Comparison of ENCODE assay signal across 1 cellular context in the genomic region with DNA sequence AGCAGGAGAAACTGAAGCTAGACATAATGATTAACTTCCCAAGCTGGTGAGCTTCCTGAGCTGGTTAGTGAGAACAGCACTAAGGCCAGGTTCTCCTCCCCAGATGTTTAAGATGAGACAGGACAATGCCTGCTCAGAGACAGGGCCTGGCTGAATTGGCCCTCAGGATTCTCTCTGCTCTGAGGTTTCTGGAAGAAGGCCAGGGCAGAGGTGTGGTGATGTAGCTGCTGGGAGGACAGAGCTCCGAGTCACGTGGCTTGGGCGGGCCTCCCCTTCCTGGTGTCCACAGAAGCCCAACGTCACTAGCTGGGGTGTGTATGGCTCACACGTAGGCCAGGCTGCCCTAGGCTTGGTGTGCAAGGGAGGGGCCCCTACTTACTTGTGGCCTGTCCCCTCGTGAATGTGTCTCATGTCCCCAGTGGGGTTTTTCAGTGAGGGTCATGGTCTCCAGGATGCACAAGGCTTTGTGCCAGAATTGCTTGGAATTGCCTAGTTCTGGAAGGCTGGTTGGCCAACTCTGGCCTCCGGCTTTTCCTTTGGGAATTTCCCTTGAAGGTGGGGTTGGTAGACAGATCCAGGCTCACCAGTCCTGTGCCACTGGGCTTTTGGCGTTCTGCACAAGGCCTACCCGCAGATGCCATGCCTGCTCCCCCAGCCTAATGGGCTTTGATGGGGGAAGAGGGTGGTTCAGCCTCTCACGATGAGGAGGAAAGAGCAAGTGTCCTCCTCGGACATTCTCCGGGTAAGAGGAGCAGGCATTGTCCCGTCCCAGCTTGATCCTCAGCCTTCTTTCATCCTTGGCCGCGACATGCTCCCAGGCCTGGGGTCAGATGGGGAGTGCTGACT.
A peak's percentile ranks its signal among the peaks of the same experiment; 100 is the strongest.
TF ChIP-seq lines count a peak whose summit lies in the region.

No MANE protein-coding gene starts in this region.

TF ChIP-seq in HepG2, 621 proteins besides CTCF, POLR2A, EP300 and RAD21 (continued from another document and continues in another):
- TF ChIP-seq, protein P1, sequence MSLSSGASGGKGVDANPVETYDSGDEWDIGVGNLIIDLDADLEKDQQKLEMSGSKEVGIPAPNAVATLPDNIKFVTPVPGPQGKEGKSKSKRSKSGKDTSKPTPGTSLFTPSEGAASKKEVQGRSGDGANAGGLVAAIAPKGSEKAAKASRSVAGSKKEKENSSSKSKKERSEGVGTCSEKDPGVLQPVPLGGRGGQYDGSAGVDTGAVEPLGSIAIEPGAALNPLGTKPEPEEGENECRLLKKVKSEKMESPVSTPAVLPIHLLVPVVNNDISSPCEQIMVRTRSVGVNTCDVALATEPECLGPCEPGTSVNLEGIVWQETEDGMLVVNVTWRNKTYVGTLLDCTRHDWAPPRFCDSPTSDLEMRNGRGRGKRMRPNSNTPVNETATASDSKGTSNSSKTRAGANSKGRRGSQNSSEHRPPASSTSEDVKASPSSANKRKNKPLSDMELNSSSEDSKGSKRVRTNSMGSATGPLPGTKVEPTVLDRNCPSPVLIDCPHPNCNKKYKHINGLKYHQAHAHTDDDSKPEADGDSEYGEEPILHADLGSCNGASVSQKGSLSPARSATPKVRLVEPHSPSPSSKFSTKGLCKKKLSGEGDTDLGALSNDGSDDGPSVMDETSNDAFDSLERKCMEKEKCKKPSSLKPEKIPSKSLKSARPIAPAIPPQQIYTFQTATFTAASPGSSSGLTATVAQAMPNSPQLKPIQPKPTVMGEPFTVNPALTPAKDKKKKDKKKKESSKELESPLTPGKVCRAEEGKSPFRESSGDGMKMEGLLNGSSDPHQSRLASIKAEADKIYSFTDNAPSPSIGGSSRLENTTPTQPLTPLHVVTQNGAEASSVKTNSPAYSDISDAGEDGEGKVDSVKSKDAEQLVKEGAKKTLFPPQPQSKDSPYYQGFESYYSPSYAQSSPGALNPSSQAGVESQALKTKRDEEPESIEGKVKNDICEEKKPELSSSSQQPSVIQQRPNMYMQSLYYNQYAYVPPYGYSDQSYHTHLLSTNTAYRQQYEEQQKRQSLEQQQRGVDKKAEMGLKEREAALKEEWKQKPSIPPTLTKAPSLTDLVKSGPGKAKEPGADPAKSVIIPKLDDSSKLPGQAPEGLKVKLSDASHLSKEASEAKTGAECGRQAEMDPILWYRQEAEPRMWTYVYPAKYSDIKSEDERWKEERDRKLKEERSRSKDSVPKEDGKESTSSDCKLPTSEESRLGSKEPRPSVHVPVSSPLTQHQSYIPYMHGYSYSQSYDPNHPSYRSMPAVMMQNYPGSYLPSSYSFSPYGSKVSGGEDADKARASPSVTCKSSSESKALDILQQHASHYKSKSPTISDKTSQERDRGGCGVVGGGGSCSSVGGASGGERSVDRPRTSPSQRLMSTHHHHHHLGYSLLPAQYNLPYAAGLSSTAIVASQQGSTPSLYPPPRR (CRISPR knock-in tag; IDR thresholded peaks at IDR 0.05; ENCODE audit: borderline replicate concordance) = peak; percentile 28; the same call in 1 of the 2 replicates
- TF ChIP-seq ARNT2 (CRISPR knock-in tag; IDR thresholded peaks at IDR 0.05; ENCODE audit: low read depth) = no peak
- no peak for TF ChIP-seq FIP1L1 (IDR thresholded peaks at IDR 0.05; ENCODE audit: borderline replicate concordance, insufficient read depth, low read depth, low read length)
- TF ChIP-seq BORCS8-MEF2B (CRISPR knock-in tag; IDR thresholded peaks at IDR 0.05) = peak; percentile 70; the same call in 1 of the 2 replicates
- no peak for TF ChIP-seq XBP1 (CRISPR knock-in tag; IDR thresholded peaks at IDR 0.05)
- no peak for TF ChIP-seq NCOR1 (IDR thresholded peaks at IDR 0.05; ENCODE audit: borderline replicate concordance, low read length)
- no peak for TF ChIP-seq SOX13 (IDR thresholded peaks at IDR 0.05)
- 0 out of 4 replicates have a peak, but pooled peaks of 1 of the 2 experiments have one; percentile 5 for TF ChIP-seq SOX13 (CRISPR knock-in tag; conservative IDR thresholded peaks at IDR 0.05 in 1 of 2, IDR thresholded peaks at IDR 0.05 in 1 of 2)
- no peak for TF ChIP-seq POGZ (CRISPR knock-in tag; IDR thresholded peaks at IDR 0.05)
- TF ChIP-seq ZNF12 (CRISPR knock-in tag; IDR thresholded peaks at IDR 0.05) = 0 out of 2 replicates have a peak, but pooled peaks have one; percentile 23
- TF ChIP-seq CHD4 (IDR thresholded peaks at IDR 0.05; ENCODE audit: borderline replicate concordance, low read length) = peak; percentile 47; the same call in 1 of the 2 replicates
- no peak for TF ChIP-seq CCAR2 (optimal IDR thresholded peaks at IDR 0.05; ENCODE audit: low read depth, low read length)
- no peak for TF ChIP-seq REL (CRISPR knock-in tag; conservative IDR thresholded peaks at IDR 0.05)
- no peak for TF ChIP-seq ZNF10 (CRISPR knock-in tag; IDR thresholded peaks at IDR 0.05; ENCODE audit: borderline replicate concordance, low read depth)
- 0 out of 3 replicates have a peak, but pooled peaks have one; percentile 10 for TF ChIP-seq MXI1 (IDR thresholded peaks at IDR 0.05; ENCODE audit: borderline replicate concordance, low read depth, low read length)
- TF ChIP-seq SATB2 (CRISPR knock-in tag; IDR thresholded peaks at IDR 0.05) = no peak
- no peak for TF ChIP-seq HCFC1 (IDR thresholded peaks at IDR 0.05; ENCODE audit: low read depth, low read length)
- 0 out of 2 replicates have a peak, but pooled peaks have one; percentile 26 for TF ChIP-seq DRAP1 (CRISPR knock-in tag; IDR thresholded peaks at IDR 0.05)
- TF ChIP-seq ZNF619 (CRISPR knock-in tag; IDR thresholded peaks at IDR 0.05) = no peak
- TF ChIP-seq, protein P2, sequence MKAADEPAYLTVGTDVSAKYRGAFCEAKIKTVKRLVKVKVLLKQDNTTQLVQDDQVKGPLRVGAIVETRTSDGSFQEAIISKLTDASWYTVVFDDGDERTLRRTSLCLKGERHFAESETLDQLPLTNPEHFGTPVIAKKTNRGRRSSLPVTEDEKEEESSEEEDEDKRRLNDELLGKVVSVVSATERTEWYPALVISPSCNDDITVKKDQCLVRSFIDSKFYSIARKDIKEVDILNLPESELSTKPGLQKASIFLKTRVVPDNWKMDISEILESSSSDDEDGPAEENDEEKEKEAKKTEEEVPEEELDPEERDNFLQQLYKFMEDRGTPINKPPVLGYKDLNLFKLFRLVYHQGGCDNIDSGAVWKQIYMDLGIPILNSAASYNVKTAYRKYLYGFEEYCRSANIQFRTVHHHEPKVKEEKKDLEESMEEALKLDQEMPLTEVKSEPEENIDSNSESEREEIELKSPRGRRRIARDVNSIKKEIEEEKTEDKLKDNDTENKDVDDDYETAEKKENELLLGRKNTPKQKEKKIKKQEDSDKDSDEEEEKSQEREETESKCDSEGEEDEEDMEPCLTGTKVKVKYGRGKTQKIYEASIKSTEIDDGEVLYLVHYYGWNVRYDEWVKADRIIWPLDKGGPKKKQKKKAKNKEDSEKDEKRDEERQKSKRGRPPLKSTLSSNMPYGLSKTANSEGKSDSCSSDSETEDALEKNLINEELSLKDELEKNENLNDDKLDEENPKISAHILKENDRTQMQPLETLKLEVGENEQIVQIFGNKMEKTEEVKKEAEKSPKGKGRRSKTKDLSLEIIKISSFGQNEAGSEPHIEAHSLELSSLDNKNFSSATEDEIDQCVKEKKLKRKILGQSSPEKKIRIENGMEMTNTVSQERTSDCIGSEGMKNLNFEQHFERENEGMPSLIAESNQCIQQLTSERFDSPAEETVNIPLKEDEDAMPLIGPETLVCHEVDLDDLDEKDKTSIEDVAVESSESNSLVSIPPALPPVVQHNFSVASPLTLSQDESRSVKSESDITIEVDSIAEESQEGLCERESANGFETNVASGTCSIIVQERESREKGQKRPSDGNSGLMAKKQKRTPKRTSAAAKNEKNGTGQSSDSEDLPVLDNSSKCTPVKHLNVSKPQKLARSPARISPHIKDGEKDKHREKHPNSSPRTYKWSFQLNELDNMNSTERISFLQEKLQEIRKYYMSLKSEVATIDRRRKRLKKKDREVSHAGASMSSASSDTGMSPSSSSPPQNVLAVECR (CRISPR knock-in tag; IDR thresholded peaks at IDR 0.05; ENCODE audit: borderline replicate concordance) = no peak; the same call in 1 of the 2 replicates
- no peak for TF ChIP-seq RORA (CRISPR knock-in tag; IDR thresholded peaks at IDR 0.05)
- TF ChIP-seq ZNF431 (CRISPR knock-in tag; IDR thresholded peaks at IDR 0.05; ENCODE audit: borderline replicate concordance, low read depth) = no peak
- peak; percentile 52; the same call in 1 of the 2 replicates for TF ChIP-seq ARID2 (CRISPR knock-in tag; IDR thresholded peaks at IDR 0.05; ENCODE audit: borderline replicate concordance)
- 0 out of 2 replicates have a peak, but pooled peaks have one; percentile 8 for TF ChIP-seq KDM5B (CRISPR knock-in tag; IDR thresholded peaks at IDR 0.05; ENCODE audit: borderline replicate concordance)
- no peak for TF ChIP-seq ZNF878 (CRISPR knock-in tag; IDR thresholded peaks at IDR 0.05)
- TF ChIP-seq, protein P3, sequence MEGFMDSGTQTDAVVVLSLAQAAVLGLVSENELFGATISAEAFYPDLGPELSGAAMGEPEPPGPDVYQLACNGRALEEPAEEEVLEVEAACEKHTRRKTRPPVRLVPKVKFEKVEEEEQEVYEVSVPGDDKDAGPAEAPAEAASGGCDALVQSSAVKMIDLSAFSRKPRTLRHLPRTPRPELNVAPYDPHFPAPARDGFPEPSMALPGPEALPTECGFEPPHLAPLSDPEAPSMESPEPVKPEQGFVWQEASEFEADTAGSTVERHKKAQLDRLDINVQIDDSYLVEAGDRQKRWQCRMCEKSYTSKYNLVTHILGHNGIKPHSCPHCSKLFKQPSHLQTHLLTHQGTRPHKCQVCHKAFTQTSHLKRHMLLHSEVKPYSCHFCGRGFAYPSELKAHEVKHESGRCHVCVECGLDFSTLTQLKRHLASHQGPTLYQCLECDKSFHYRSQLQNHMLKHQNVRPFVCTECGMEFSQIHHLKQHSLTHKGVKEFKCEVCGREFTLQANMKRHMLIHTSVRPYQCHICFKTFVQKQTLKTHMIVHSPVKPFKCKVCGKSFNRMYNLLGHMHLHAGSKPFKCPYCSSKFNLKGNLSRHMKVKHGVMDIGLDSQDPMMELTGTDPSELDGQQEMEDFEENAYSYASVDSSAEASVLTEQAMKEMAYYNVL (CRISPR knock-in tag; IDR thresholded peaks at IDR 0.05; ENCODE audit: borderline replicate concordance) = peak; percentile 0; the same call in 1 of the 2 replicates
- TF ChIP-seq ZNF660 (CRISPR knock-in tag; IDR thresholded peaks at IDR 0.05; ENCODE audit: borderline replicate concordance, low read depth) = no peak
- TF ChIP-seq, protein P4, sequence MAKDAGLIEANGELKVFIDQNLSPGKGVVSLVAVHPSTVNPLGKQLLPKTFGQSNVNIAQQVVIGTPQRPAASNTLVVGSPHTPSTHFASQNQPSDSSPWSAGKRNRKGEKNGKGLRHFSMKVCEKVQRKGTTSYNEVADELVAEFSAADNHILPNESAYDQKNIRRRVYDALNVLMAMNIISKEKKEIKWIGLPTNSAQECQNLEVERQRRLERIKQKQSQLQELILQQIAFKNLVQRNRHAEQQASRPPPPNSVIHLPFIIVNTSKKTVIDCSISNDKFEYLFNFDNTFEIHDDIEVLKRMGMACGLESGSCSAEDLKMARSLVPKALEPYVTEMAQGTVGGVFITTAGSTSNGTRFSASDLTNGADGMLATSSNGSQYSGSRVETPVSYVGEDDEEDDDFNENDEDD (CRISPR knock-in tag; IDR thresholded peaks at IDR 0.05; ENCODE audit: borderline replicate concordance) = 0 out of 2 replicates have a peak, but pooled peaks have one; percentile 35
- TF ChIP-seq KDM3A (CRISPR knock-in tag; IDR thresholded peaks at IDR 0.05; ENCODE audit: low read depth) = no peak
- TF ChIP-seq STAT5B (CRISPR knock-in tag; IDR thresholded peaks at IDR 0.05) = no peak
- no peak for TF ChIP-seq SCMH1 (CRISPR knock-in tag; IDR thresholded peaks at IDR 0.05; ENCODE audit: borderline replicate concordance)
- no peak for TF ChIP-seq HNRNPH1 (optimal IDR thresholded peaks at IDR 0.05; ENCODE audit: low read depth, low read length)
- 0 out of 2 replicates have a peak, but pooled peaks have one; percentile 11 for TF ChIP-seq CBX5 (CRISPR knock-in tag; IDR thresholded peaks at IDR 0.05; ENCODE audit: borderline replicate concordance)
- no peak for TF ChIP-seq SUZ12 (IDR thresholded peaks at IDR 0.05; ENCODE audit: low read depth, low read length)
- TF ChIP-seq, protein P5, sequence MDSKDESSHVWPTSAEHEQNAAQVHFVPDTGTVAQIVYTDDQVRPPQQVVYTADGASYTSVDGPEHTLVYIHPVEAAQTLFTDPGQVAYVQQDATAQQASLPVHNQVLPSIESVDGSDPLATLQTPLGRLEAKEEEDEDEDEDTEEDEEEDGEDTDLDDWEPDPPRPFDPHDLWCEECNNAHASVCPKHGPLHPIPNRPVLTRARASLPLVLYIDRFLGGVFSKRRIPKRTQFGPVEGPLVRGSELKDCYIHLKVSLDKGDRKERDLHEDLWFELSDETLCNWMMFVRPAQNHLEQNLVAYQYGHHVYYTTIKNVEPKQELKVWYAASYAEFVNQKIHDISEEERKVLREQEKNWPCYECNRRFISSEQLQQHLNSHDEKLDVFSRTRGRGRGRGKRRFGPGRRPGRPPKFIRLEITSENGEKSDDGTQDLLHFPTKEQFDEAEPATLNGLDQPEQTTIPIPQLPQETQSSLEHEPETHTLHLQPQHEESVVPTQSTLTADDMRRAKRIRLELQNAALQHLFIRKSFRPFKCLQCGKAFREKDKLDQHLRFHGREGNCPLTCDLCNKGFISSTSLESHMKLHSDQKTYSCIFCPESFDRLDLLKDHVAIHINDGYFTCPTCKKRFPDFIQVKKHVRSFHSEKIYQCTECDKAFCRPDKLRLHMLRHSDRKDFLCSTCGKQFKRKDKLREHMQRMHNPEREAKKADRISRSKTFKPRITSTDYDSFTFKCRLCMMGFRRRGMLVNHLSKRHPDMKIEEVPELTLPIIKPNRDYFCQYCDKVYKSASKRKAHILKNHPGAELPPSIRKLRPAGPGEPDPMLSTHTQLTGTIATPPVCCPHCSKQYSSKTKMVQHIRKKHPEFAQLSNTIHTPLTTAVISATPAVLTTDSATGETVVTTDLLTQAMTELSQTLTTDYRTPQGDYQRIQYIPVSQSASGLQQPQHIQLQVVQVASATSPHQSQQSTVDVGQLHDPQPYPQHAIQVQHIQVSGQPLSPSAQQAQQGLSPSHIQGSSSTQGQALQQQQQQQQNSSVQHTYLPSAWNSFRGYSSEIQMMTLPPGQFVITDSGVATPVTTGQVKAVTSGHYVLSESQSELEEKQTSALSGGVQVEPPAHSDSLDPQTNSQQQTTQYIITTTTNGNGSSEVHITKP (CRISPR knock-in tag; IDR thresholded peaks at IDR 0.05; ENCODE audit: low read depth) = no peak
- no peak for TF ChIP-seq THAP11 (CRISPR knock-in tag; IDR thresholded peaks at IDR 0.05)
- 0 out of 2 replicates have a peak, but pooled peaks have one; percentile 67 for TF ChIP-seq ZNF225 (CRISPR knock-in tag; IDR thresholded peaks at IDR 0.05)
- TF ChIP-seq EZH2 (conservative IDR thresholded peaks at IDR 0.05; ENCODE audit: low read depth, low read length) = no peak
- TF ChIP-seq ZSCAN30 (CRISPR knock-in tag; IDR thresholded peaks at IDR 0.05) = no peak
- no peak for TF ChIP-seq KDM6A (CRISPR knock-in tag; IDR thresholded peaks at IDR 0.05; ENCODE audit: low read depth)
- TF ChIP-seq TAF1 (CRISPR knock-in tag; IDR thresholded peaks at IDR 0.05) = no peak
- no peak for TF ChIP-seq PTBP1 (IDR thresholded peaks at IDR 0.05; ENCODE audit: low read depth, low read length, poor library complexity, severe bottlenecking)
- no peak for TF ChIP-seq ZMAT3 (CRISPR knock-in tag; conservative IDR thresholded peaks at IDR 0.05)
- no peak for TF ChIP-seq FOXC1 (CRISPR knock-in tag; IDR thresholded peaks at IDR 0.05; ENCODE audit: borderline replicate concordance)
- no peak for TF ChIP-seq ZNF841 (CRISPR knock-in tag; IDR thresholded peaks at IDR 0.05; ENCODE audit: borderline replicate concordance)
- TF ChIP-seq MYC (CRISPR knock-in tag; IDR thresholded peaks at IDR 0.05; ENCODE audit: borderline replicate concordance) = peak; percentile 6; the same call in 1 of the 2 replicates
- no peak for TF ChIP-seq ZNF17 (CRISPR knock-in tag; IDR thresholded peaks at IDR 0.05)
